In genomic region chr17:33297643-33298042, GRCh38 we compare ENCODE assay signal across 12 cellular contexts. TPM values are rescaled to one million over a fixed set of nuclear protein-coding genes. Genes with fewer than 3 reads are reported as not detected.
"Had no signal": no experiment of that assay in that cellular context is flagged by ENCODE, and none has a peak within 500 bp of the region (broad histone marks: within the 10 kb centered on the region; RNA-seq: fewer than 3 reads in every experiment).

No MANE protein-coding gene starts in this region.

- H3K4me2 ChIP-seq: KMS-11 had no signal

- H3K4me3 Mint-ChIP-seq: HFFc6 had no signal

- H3K27ac Mint-ChIP-seq: HFFc6, IgD-negative memory B cell had no signal

- ATAC-seq: HepG2 had no signal

- DNase-seq: GM23248, GOT3, H7, HCEC 1CT, HFFc6, KBM-7 had no signal

- H3K4me3 ChIP-seq: GM23248 had no signal

- H3K27ac ChIP-seq: GM23248, HL-60, KMS-11 had no signal

- H3K36me3 Mint-ChIP-seq: IgD-negative memory B cell had no signal

- H2AFZ ChIP-seq: GM23248 had no signal

- H3K9ac ChIP-seq: GM23248, KMS-11 had no signal

RNA-seq across cellular contexts. Expression of gene ASIC2, which starts 4.5 kb away (rescaled TPM):
- total RNA-seq: H4, HepG2, HFFc6, HT1080 had no signal
